Comparison of ENCODE assay signal across 1 cellular context in the genomic region with DNA sequence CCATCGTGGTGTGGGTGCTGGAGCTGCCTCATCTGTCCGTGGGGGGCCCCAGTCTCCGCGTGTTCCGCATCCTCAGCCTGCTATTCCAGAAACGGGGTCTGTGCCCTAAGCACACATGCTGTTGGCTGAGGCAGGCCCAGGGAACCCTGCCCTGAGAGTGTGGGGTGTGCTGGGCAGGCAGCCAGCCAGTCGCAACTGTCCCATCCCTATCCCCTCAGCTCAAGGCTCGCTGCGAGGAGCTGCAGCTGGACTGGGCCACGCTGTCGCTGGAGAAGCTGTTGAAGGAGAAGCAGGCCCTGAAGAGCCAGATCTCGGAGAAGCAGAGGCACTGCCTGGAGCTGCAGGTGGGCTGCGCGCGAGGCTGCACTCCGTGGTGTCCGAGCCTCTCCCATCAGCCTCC.
TF ChIP-seq lines count a peak whose summit lies in the region.

No MANE protein-coding gene starts in this region.

TF ChIP-seq in GM12878, 131 proteins besides CTCF, POLR2A, EP300 and RAD21:
- TF ChIP-seq TCF3 (IDR thresholded peaks at IDR 0.05; ENCODE audit: borderline replicate concordance, insufficient read depth, low read depth, low read length) (no peak), SMARCA5 (IDR thresholded peaks at IDR 0.05) (no peak), POLR2AphosphoS5 (IDR thresholded peaks at IDR 0.05; ENCODE audit: low read length) (no peak), ATF7 (IDR thresholded peaks at IDR 0.05; ENCODE audit: low read depth) (no peak), FOS (IDR thresholded peaks at IDR 0.05; ENCODE audit: borderline replicate concordance, extremely low read depth, insufficient read length) (no peak), HDAC2 (IDR thresholded peaks at IDR 0.05) (no peak), TAF1 (IDR thresholded peaks at IDR 0.05; ENCODE audit: borderline replicate concordance, low read depth, low read length) (no peak), SUZ12 (IDR thresholded peaks at IDR 0.05; ENCODE audit: unreplicated experiment) (no peak), IKZF2 (IDR thresholded peaks at IDR 0.05) (no peak), NR2C1 (IDR thresholded peaks at IDR 0.05) (no peak), PML (IDR thresholded peaks at IDR 0.05; ENCODE audit: low read length) (no peak), SREBF2 (IDR thresholded peaks at IDR 0.05; ENCODE audit: low read length) (no peak), BHLHE40 (IDR thresholded peaks at IDR 0.05; ENCODE audit: borderline replicate concordance in 1 of 2, low read depth in 2 of 2, low read length in 1 of 2) (no peak), RBBP5 (conservative IDR thresholded peaks at IDR 0.05) (no peak), CBX5 (IDR thresholded peaks at IDR 0.05; ENCODE audit: low read depth) (no peak)
- TF ChIP-seq, protein P1, sequence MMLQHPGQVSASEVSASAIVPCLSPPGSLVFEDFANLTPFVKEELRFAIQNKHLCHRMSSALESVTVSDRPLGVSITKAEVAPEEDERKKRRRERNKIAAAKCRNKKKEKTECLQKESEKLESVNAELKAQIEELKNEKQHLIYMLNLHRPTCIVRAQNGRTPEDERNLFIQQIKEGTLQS (IDR thresholded peaks at IDR 0.05; ENCODE audit: borderline replicate concordance, extremely low read depth, low read depth, low read length) = no peak
- TF ChIP-seq, protein P2, sequence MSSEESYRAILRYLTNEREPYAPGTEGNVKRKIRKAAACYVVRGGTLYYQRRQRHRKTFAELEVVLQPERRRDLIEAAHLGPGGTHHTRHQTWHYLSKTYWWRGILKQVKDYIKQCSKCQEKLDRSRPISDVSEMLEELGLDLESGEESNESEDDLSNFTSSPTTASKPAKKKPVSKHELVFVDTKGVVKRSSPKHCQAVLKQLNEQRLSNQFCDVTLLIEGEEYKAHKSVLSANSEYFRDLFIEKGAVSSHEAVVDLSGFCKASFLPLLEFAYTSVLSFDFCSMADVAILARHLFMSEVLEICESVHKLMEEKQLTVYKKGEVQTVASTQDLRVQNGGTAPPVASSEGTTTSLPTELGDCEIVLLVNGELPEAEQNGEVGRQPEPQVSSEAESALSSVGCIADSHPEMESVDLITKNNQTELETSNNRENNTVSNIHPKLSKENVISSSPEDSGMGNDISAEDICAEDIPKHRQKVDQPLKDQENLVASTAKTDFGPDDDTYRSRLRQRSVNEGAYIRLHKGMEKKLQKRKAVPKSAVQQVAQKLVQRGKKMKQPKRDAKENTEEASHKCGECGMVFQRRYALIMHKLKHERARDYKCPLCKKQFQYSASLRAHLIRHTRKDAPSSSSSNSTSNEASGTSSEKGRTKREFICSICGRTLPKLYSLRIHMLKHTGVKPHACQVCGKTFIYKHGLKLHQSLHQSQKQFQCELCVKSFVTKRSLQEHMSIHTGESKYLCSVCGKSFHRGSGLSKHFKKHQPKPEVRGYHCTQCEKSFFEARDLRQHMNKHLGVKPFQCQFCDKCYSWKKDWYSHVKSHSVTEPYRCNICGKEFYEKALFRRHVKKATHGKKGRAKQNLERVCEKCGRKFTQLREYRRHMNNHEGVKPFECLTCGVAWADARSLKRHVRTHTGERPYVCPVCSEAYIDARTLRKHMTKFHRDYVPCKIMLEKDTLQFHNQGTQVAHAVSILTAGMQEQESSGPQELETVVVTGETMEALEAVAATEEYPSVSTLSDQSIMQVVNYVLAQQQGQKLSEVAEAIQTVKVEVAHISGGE (CRISPR knock-in tag; IDR thresholded peaks at IDR 0.05) = no peak
